Comparison of ENCODE assay signal across 12 cellular contexts in genomic region chr10:128149267-128149666, GRCh38. TPM values are rescaled to one million over a fixed set of nuclear protein-coding genes. Genes with fewer than 3 reads are reported as not detected.
DNase-seq lines count a peak whose midpoint lies in the region; ATAC-seq, FAIRE-seq and TF ChIP-seq lines count a peak whose summit lies in the region.
"Had no signal": no experiment of that assay in that cellular context is flagged by ENCODE, and none has a peak within 500 bp of the region (broad histone marks: within the 10 kb centered on the region; RNA-seq: fewer than 3 reads in every experiment).

No MANE protein-coding gene starts in this region.

- no peak overlapping the region for H3K9ac ChIP-seq in astrocyte (ENCODE audit: low read length)
- H3K9ac ChIP-seq: parathyroid adenoma had no signal

- CTCF ChIA-PET in A673 (lab: Charles Lee): interaction anchor here (0.7 to 1.0 kb wide), 2 partner anchors 71 to 1496 kb away, joined by 4 to 5 read pairs; no protein-coding TSS in a partner anchor

- no peaks in the 10 kb centered on the region for H3K4me1 Mint-ChIP-seq in astrocyte (ENCODE audit: low read depth, unreplicated experiment)

- H3K4me3 Mint-ChIP-seq in astrocyte (ENCODE audit: unreplicated experiment): peak overlapping the region; percentile 76

- POLR2A ChIA-PET in A673 (lab: Charles Lee; ENCODE audit: low non-redundant PET): no interaction called here

- H3K36me3 ChIP-seq in A673 (ENCODE audit: insufficient read depth, low read length, poor library complexity, severe bottlenecking): no peaks in the 10 kb centered on the region
- H3K36me3 ChIP-seq in astrocyte (ENCODE audit: insufficient read depth, low read length): no peaks in the 10 kb centered on the region
- H3K36me3 ChIP-seq in mesodermal cell (ENCODE audit: control insufficient read depth, insufficient read depth, low read length): no peaks in the 10 kb centered on the region
- H3K36me3 ChIP-seq: left lung had no signal

- no peaks in the 10 kb centered on the region for H3K9me3 ChIP-seq in A673 (ENCODE audit: low read depth, low read length, poor library complexity, severe bottlenecking)
- no peaks in the 10 kb centered on the region for H3K9me3 ChIP-seq in astrocyte (ENCODE audit: insufficient read depth, low read depth, low read length)
- H3K9me3 ChIP-seq in mesodermal cell (ENCODE audit: control insufficient read depth, low read length): no peaks in the 10 kb centered on the region
- H3K9me3 ChIP-seq: left lung had no signal

- H3K4me3 ChIP-seq in A673 (ENCODE audit: low read depth, low read length, poor library complexity, severe bottlenecking): peak overlapping the region; percentile 34
- H3K4me3 ChIP-seq in astrocyte (ENCODE audit: insufficient read depth, low read depth, low read length): no peak overlapping the region
- peak overlapping the region; percentile 21 for H3K4me3 ChIP-seq in mesodermal cell (ENCODE audit: extremely low read depth, insufficient read depth, low read length, poor library complexity, severe bottlenecking)

- no peaks in the 10 kb centered on the region for H3K36me3 Mint-ChIP-seq in astrocyte (ENCODE audit: low read depth, unreplicated experiment)

- no peak overlapping the region for H3K27ac Mint-ChIP-seq in astrocyte (ENCODE audit: unreplicated experiment)

- H3K27me3 ChIP-seq in A673 (replicated peaks; ENCODE audit: insufficient read depth, low read depth, low read length, poor library complexity) (no peaks in the 10 kb centered on the region), astrocyte (ENCODE audit: insufficient read depth, low read length) (peaks cover 4% of the 10 kb centered on the region)

- intact Hi-C loops in A673 (cut with micrococcal nuclease; ENCODE audit: unreplicated experiment): no loop called here

- H3K79me2 ChIP-seq in astrocyte (ENCODE audit: insufficient read depth, low read length): no peaks in the 10 kb centered on the region
- H3K79me2 ChIP-seq: parathyroid adenoma had no signal

- peaks cover 41% of the 10 kb centered on the region for H3K27me3 Mint-ChIP-seq in astrocyte (ENCODE audit: low read depth, unreplicated experiment)

- TF ChIP-seq CTCF in A673 (conservative IDR thresholded peaks at IDR 0.05; ENCODE audit: low read depth, low read length) (no peak), astrocyte (IDR thresholded peaks at IDR 0.05; ENCODE audit: insufficient read depth, low read depth, low read length) (no peak)

- H3K4me2 ChIP-seq in astrocyte (ENCODE audit: low read length): no peak overlapping the region

- H4K20me1 ChIP-seq in astrocyte (ENCODE audit: insufficient read depth, low read length): no peaks in the 10 kb centered on the region

- H2AFZ ChIP-seq in astrocyte (ENCODE audit: low read depth, low read length): no peak overlapping the region
- H2AFZ ChIP-seq: parathyroid adenoma had no signal

- peaks cover 2% of the 10 kb centered on the region for H3K9me3 Mint-ChIP-seq in astrocyte (ENCODE audit: unreplicated experiment)

- H3K4me1 ChIP-seq in A673 (ENCODE audit: insufficient read depth, low read length, poor library complexity, severe bottlenecking) (peaks cover 10% of the 10 kb centered on the region), astrocyte (ENCODE audit: insufficient read depth, low read length) (peaks cover 3% of the 10 kb centered on the region), mesodermal cell (ENCODE audit: control insufficient read depth, insufficient read depth, low read length, poor library complexity, severe bottlenecking) (no peaks in the 10 kb centered on the region)
- H3K4me1 ChIP-seq: parathyroid adenoma had no signal

- no peak for FAIRE-seq in astrocyte (lab: Jason Lieb, UNC)
- FAIRE-seq: colon, frontal cortex had no signal

- no peak for ATAC-seq in GM18861 (IDR thresholded peaks at IDR 0.05; ENCODE audit: unreplicated experiment)

- H3K27ac ChIP-seq in A673 (ENCODE audit: low read depth, low read length, poor library complexity, severe bottlenecking) (no peak overlapping the region), astrocyte (ENCODE audit: low read depth, low read length) (no peak overlapping the region), mesodermal cell (ENCODE audit: low read depth, low read length, severe bottlenecking) (no peak overlapping the region)
- H3K27ac ChIP-seq: left lung, parathyroid adenoma had no signal

- DNase-seq in A673 (ENCODE audit: low spot score): no peak
- peak; percentile 16 for DNase-seq in ELF-1 (ENCODE audit: low read depth, low spot score)
- DNase-seq in astrocyte (ENCODE audit: low read depth): no peak
- DNase-seq in NCI-H226: no peak
- no peak for DNase-seq in stimulated activated CD4-positive, alpha-beta T cell treated with anti-CD3 and anti-CD28 coated beads, Interleukin-12 subunit alpha, Interleukin-12 subunit beta, amount 100 ng/mL, for 4 hours
- no peak for DNase-seq in effector CD4-positive, alpha-beta T cell

- no TSS peak for BruUV-seq in A673 (replicated peaks; lab: Mats Ljungman, UMichigan)

- 93% methylated on average over 12 to 23 of the region's 23 CpGs for WGBS in mesodermal cell (ENCODE audit: insufficient coverage in 2 of 2), 2 experiments

RNA-seq across cellular contexts. Expression of gene MKI67, which starts 23.0 kb away (rescaled TPM):
- total RNA-seq in A673 (2021) (242 and 249 TPM in 2 replicates), astrocyte (2.6 and 4.6 TPM in 2 replicates)
- 47.2 TPM for polyA plus RNA-seq in mesodermal cell (2013, experiment 1 of 2)
- polyA plus RNA-seq in mesodermal cell (2013, experiment 2 of 2): 50.2 TPM

Comparison
In these comparisons a context has a peak if more than half of its experiments do, and no peak if none do; other contexts are left out.
1. RNA of gene MKI67, which starts 23.0 kb away (total RNA-seq): 242 to 249 TPM in A673; 2.6 to 4.6 TPM in astrocyte; every median in the first group is over 10 times any median in the second.